Comparison of ENCODE assay signal across 20 cellular contexts in genomic region chr7:6460303-6460702, GRCh38. TPM values are rescaled to one million over a fixed set of nuclear protein-coding genes. Genes with fewer than 3 reads are reported as not detected.
A peak's percentile ranks its signal among the peaks of the same experiment; 100 is the strongest.
DNase-seq lines count a peak whose midpoint lies in the region; ATAC-seq and TF ChIP-seq lines count a peak whose summit lies in the region.
"Had no signal": no experiment of that assay in that cellular context is flagged by ENCODE, and none has a peak within 500 bp of the region (broad histone marks: within the 10 kb centered on the region; RNA-seq: fewer than 3 reads in every experiment).

No MANE protein-coding gene starts in this region.

- H3K9me3 Mint-ChIP-seq in T-helper 2 cell treated with Interferon-gamma antibody and Interleukin-4, amounts not matched to agents 5 μg/mL and 100 μg/mL, for 36 hours = no peaks in the 10 kb centered on the region
- H3K9me3 Mint-ChIP-seq: GM23338 had no signal

- H3K79me1 ChIP-seq in trophoblast cell (ENCODE audit: low read length) = no peaks in the 10 kb centered on the region

- no peaks in the 10 kb centered on the region for H3K9me3 ChIP-seq in trophoblast cell (ENCODE audit: insufficient read depth, low read depth, low read length)
- H3K9me3 ChIP-seq: A549, HAP-1, SK-N-SH had no signal

- H2BK120ac ChIP-seq in trophoblast cell (ENCODE audit: insufficient read depth, low read length, poor library complexity) = no peak overlapping the region

- no peak overlapping the region for H2BK5ac ChIP-seq in trophoblast cell (ENCODE audit: low read depth, low read length, poor library complexity)

- no peaks in the 10 kb centered on the region for H3K4me1 ChIP-seq in trophoblast cell (ENCODE audit: control insufficient read depth in 1 of 2, insufficient read depth in 2 of 2, low read length in 2 of 2)
- H3K4me1 ChIP-seq: A549, HAP-1 had no signal

- no CpG with 5 or more reads among the region's 6 CpGs for WGBS in trophoblast cell (ENCODE audit: extremely low coverage, insufficient coverage, insufficient read length)

- H3K14ac ChIP-seq in trophoblast cell (ENCODE audit: low read length) = no peak overlapping the region

- H3K27me3 ChIP-seq in trophoblast cell (ENCODE audit: insufficient read depth, low read length) = no peaks in the 10 kb centered on the region

- H2BK12ac ChIP-seq in trophoblast cell (ENCODE audit: low read length) = no peak overlapping the region

- no peak overlapping the region for H3K4me2 ChIP-seq in trophoblast cell (ENCODE audit: low read length)
- H3K4me2 ChIP-seq: A549, GM23338, SK-N-SH had no signal

- H3K79me2 ChIP-seq in trophoblast cell (ENCODE audit: control insufficient read depth, insufficient read depth, low read length, poor library complexity) = no peaks in the 10 kb centered on the region

- no peak overlapping the region for H3K27ac Mint-ChIP-seq in T-helper 2 cell treated with Interferon-gamma antibody and Interleukin-4, amounts not matched to agents 5 μg/mL and 100 μg/mL, for 36 hours
- H3K27ac Mint-ChIP-seq: GM23338 had no signal

- no peak overlapping the region for H4K8ac ChIP-seq in trophoblast cell (ENCODE audit: low read depth, low read length)

- no peak overlapping the region for H4K12ac ChIP-seq in trophoblast cell (ENCODE audit: low read depth, low read length)

- peaks cover 30 to 34% of the 10 kb centered on the region in 2 experiments for H3K36me3 ChIP-seq in trophoblast cell (ENCODE audit: control insufficient read depth in 1 of 2, insufficient read depth in 2 of 2, low read length in 2 of 2)

- H3K4ac ChIP-seq in trophoblast cell (ENCODE audit: low read depth, low read length) = no peak overlapping the region

- H3K27me3 Mint-ChIP-seq in T-helper 2 cell treated with Interferon-gamma antibody and Interleukin-4, amounts not matched to agents 5 μg/mL and 100 μg/mL, for 36 hours (ENCODE audit: low read depth) = no peaks in the 10 kb centered on the region
- H3K27me3 Mint-ChIP-seq: B cell had no signal

- CTCF ChIA-PET in RWPE1 (lab: Yijun Ruan, JAX) = no interaction called here

- no peak overlapping the region for H2AFZ ChIP-seq in trophoblast cell (ENCODE audit: insufficient read depth, low read length, poor library complexity)
- H2AFZ ChIP-seq: GM23338 had no signal

- H4K91ac ChIP-seq in trophoblast cell (ENCODE audit: low read depth, low read length) = no peak overlapping the region

- peaks cover 23% of the 10 kb centered on the region for H3K36me3 Mint-ChIP-seq in T-helper 2 cell treated with Interferon-gamma antibody and Interleukin-4, amounts not matched to agents 5 μg/mL and 100 μg/mL, for 36 hours (ENCODE audit: low read depth)

- H3K18ac ChIP-seq in trophoblast cell (ENCODE audit: low read length) = no peak overlapping the region

- POLR2A ChIA-PET in RWPE1 (lab: Yijun Ruan, JAX; ENCODE audit: low non-redundant PET) = no interaction called here

- TF ChIP-seq CTCF in C4-2B (conservative IDR thresholded peaks at IDR 0.05) = no peak
- no peak for TF ChIP-seq CTCF in RWPE1 (conservative IDR thresholded peaks at IDR 0.05; ENCODE audit: low read depth)

- no peak overlapping the region for H3K4me3 ChIP-seq in trophoblast cell (ENCODE audit: low read depth, low read length)
- H3K4me3 ChIP-seq: A549, GM23338, HAP-1 had no signal

- peaks cover 2% of the 10 kb centered on the region for H3K4me1 Mint-ChIP-seq in T-helper 2 cell treated with Interferon-gamma antibody and Interleukin-4, amounts not matched to agents 5 μg/mL and 100 μg/mL, for 36 hours (ENCODE audit: low read depth)
- H3K4me1 Mint-ChIP-seq: GM23338 had no signal

- H3K27ac ChIP-seq in C4-2B = peak overlapping the region; percentile 21
- H3K27ac ChIP-seq in RWPE1 = peak overlapping the region; percentile 23
- no peak overlapping the region for H3K27ac ChIP-seq in trophoblast cell (ENCODE audit: low read depth, low read length)
- H3K27ac ChIP-seq: A549 had no signal

- peak; percentile 45 for ATAC-seq in left colon
- ATAC-seq: A549, GM23338 had no signal

- no peak overlapping the region for H3K9ac ChIP-seq in trophoblast cell (ENCODE audit: low read length)
- H3K9ac ChIP-seq: SK-N-SH had no signal

- H2AK5ac ChIP-seq in trophoblast cell (ENCODE audit: low read length) = no peak overlapping the region

- H3K23ac ChIP-seq in trophoblast cell (ENCODE audit: low read length) = no peak overlapping the region

- no peak overlapping the region for H3K4me3 Mint-ChIP-seq in T-helper 2 cell treated with Interferon-gamma antibody and Interleukin-4, amounts not matched to agents 5 μg/mL and 100 μg/mL, for 36 hours
- H3K4me3 Mint-ChIP-seq: B cell, GM23338 had no signal

- intact Hi-C loops in left colon (cut with DNase I, micrococcal nuclease) = no loop called here

- no peak for DNase-seq in RWPE1 (ENCODE audit: low spot score)
- DNase-seq in left colon = no peak
- DNase-seq in trophoblast cell = peak; percentile 38 to 59
- DNase-seq in T-helper 2 cell treated with Interferon-gamma antibody and Interleukin-4, amounts not matched to agents 5 μg/mL and 100 μg/mL, for 36 hours (ENCODE audit: low spot score) = no peak
- DNase-seq in SK-N-DZ (ENCODE audit: low spot score) = no peak
- DNase-seq in foreskin melanocyte = no peak
- DNase-seq: MV-4-11, NCI-H1105 treated with DMSO at 0.1 percent for 48 hours, NCI-H1694, NCI-H2081, NCI-H2171 treated with DMSO at 0.1 percent for 48 hours, NCI-H524 treated with DMSO at 0.1 percent for 48 hours, NCI-H82, SHP77, SK-N-SH had no signal

RNA-seq across cellular contexts. Expression of gene DAGLB, which starts 12.5 kb away (rescaled TPM):
- total RNA-seq in left colon = 10 to 100 TPM; 20.1 to 26.8 TPM
- 13.8 and 15.5 TPM in 2 replicates for polyA plus RNA-seq in trophoblast cell (2013)
- 25.3 and 25.7 TPM in 2 replicates for polyA plus RNA-seq in SK-N-DZ (2014; cell fraction: cytosol; rRNA removed)
- polyA plus RNA-seq in SK-N-DZ (2014; cell fraction: nucleus; rRNA removed) = 27.3 and 28.2 TPM in 2 replicates

RNA-seq across cellular contexts. Expression of gene KDELR2, which starts 23.6 kb away (rescaled TPM):
- total RNA-seq in left colon = 100 to 1,000 TPM; 199 to 237 TPM
- polyA plus RNA-seq in trophoblast cell (2013) = 248 and 259 TPM in 2 replicates
- 85.9 and 105 TPM in 2 replicates for polyA plus RNA-seq in SK-N-DZ (2014; cell fraction: cytosol; rRNA removed)
- polyA plus RNA-seq in SK-N-DZ (2014; cell fraction: nucleus; rRNA removed) = 36.3 and 37.7 TPM in 2 replicates

Comparison
In these comparisons a context has a peak if more than half of its experiments do, and no peak if none do; other contexts are left out.
1. DNase-seq: peak in trophoblast cell (2 of 2); none in RWPE1 (single experiment), left colon (0 of 2), T-helper 2 cell treated with Interferon-gamma antibody and Interleukin-4, amounts not matched to agents 5 μg/mL and 100 μg/mL, for 36 hours (single experiment), SK-N-DZ (single experiment) and foreskin melanocyte (single experiment).